10 cellular contexts compared by ENCODE assay signal in the genomic region with DNA sequence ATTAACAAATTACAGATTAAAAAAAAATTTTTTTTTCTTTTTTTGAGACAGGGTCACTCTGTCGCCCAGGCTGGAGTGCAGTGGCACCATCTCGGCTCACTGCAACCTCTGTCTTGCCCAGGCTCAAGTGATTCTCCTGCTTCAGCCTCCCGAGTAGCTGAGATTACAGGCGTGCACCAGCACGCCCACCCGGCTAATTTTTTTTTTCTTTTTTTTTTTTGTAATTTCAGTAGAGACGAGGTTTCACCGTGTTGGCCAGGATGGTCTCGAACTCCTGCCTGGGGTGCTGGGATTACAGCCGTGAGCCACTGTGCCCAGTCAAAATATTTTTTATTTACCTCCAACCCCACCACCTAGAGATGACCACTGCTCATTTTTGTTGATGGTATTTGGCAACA. TPM values are rescaled to one million over a fixed set of nuclear protein-coding genes. Genes with fewer than 3 reads are reported as not detected.
A peak's percentile ranks its signal among the peaks of the same experiment; 100 is the strongest.
DNase-seq lines count a peak whose midpoint lies in the region; ATAC-seq and TF ChIP-seq lines count a peak whose summit lies in the region.
"Had no signal": no experiment of that assay in that cellular context is flagged by ENCODE, and none has a peak within 500 bp of the region (broad histone marks: within the 10 kb centered on the region; RNA-seq: fewer than 3 reads in every experiment).

No MANE protein-coding gene starts in this region.

- in situ Hi-C loops in mammary epithelial cell (cut with MboI; ENCODE audit: low sequenced_read_pairs in 2 of 2) = loop anchor here (10.0 to 25.0 kb wide), 2 partner anchors 92 to 200 kb away; partner anchors contain the start of genes SLC38A10 (in 2 of the 2) and BAHCC1 (in 1 of the 2)

- no peak overlapping the region for H3K23ac ChIP-seq in trophoblast cell (ENCODE audit: low read length)

- TF ChIP-seq CTCF in mammary epithelial cell (conservative IDR thresholded peaks at IDR 0.05 in 1 of 2, IDR thresholded peaks at IDR 0.05 in 1 of 2; ENCODE audit: extremely low read depth in 1 of 2, insufficient read depth in 1 of 2, low read depth in 1 of 2, low read length in 2 of 2) = no peak

- no peak overlapping the region for H4K91ac ChIP-seq in trophoblast cell (ENCODE audit: low read depth, low read length)

- H3K18ac ChIP-seq in trophoblast cell (ENCODE audit: low read length) = no peak overlapping the region

- no peak overlapping the region for H3K4ac ChIP-seq in trophoblast cell (ENCODE audit: low read depth, low read length)

- no peaks in the 10 kb centered on the region for H3K9me3 Mint-ChIP-seq in CD8-positive, alpha-beta memory T cell

- ATAC-seq in GM21576 (IDR thresholded peaks at IDR 0.05; ENCODE audit: unreplicated experiment) = no peak

- peak overlapping the region; percentile 93 for H4K8ac ChIP-seq in trophoblast cell (ENCODE audit: low read depth, low read length)

- POLR2A ChIA-PET in CD8-positive, alpha-beta memory T cell (lab: Charles Lee) = no interaction called here

- no peak overlapping the region for H2BK12ac ChIP-seq in trophoblast cell (ENCODE audit: low read length)

- no peak overlapping the region for H3K27ac Mint-ChIP-seq in CD8-positive, alpha-beta memory T cell

- no peak overlapping the region for H3K4me2 ChIP-seq in mammary epithelial cell (ENCODE audit: insufficient read depth, low read depth, low read length)
- no peak overlapping the region for H3K4me2 ChIP-seq in trophoblast cell (ENCODE audit: low read length)

- 54% methylated on average over 10 of the region's 10 CpGs for WGBS in mammary epithelial cell (ENCODE audit: low coverage, missing lambda C conversion rate)
- WGBS in trophoblast cell (ENCODE audit: extremely low coverage, insufficient coverage, insufficient read length) = no CpG with 5 or more reads among the region's 10 CpGs

- no peak overlapping the region for H2AK5ac ChIP-seq in trophoblast cell (ENCODE audit: low read length)

- H3K9ac ChIP-seq in mammary epithelial cell (ENCODE audit: insufficient read depth, low read length) (no peak overlapping the region), trophoblast cell (ENCODE audit: low read length) (no peak overlapping the region)

- H3K9me3 ChIP-seq in CD8-positive, alpha-beta memory T cell (ENCODE audit: low read length) = no peaks in the 10 kb centered on the region
- H3K9me3 ChIP-seq in KOPT-K1 (ENCODE audit: insufficient read depth, low read length, poor library complexity, severe bottlenecking) = no peaks in the 10 kb centered on the region
- no peaks in the 10 kb centered on the region for H3K9me3 ChIP-seq in mammary epithelial cell (replicated peaks; ENCODE audit: insufficient read depth, low read length)
- peaks cover 4% of the 10 kb centered on the region for H3K9me3 ChIP-seq in trophoblast cell (ENCODE audit: insufficient read depth, low read depth, low read length)

- H3K79me2 ChIP-seq in mammary epithelial cell (ENCODE audit: insufficient read depth, low read length) (no peaks in the 10 kb centered on the region), trophoblast cell (ENCODE audit: control insufficient read depth, insufficient read depth, low read length, poor library complexity) (peaks cover 5% of the 10 kb centered on the region)

- H2AFZ ChIP-seq in mammary epithelial cell (ENCODE audit: low read depth, low read length) (peak overlapping the region; percentile 89), trophoblast cell (ENCODE audit: insufficient read depth, low read length, poor library complexity) (no peak overlapping the region)

- H3K36me3 Mint-ChIP-seq in CD8-positive, alpha-beta memory T cell = no peaks in the 10 kb centered on the region

- CTCF ChIA-PET in CD8-positive, alpha-beta memory T cell (lab: Charles Lee) = interaction anchor here (4.2 kb wide), 1 partner anchor 232 kb away, joined by 40 read pairs; no protein-coding TSS in a partner anchor
- CTCF ChIA-PET in mammary epithelial cell (lab: Charles Lee; ENCODE audit: low non-redundant PET) = no interaction called here

- no peak for DNase-seq in CD8-positive, alpha-beta memory T cell
- DNase-seq in mammary epithelial cell (no peak), trophoblast cell (no peak), AG08396 (ENCODE audit: low spot score) (no peak), NCI-H2227 (lab: John Stamatoyannopoulos, UW; ENCODE audit: unreplicated experiment) (no peak)
- DNase-seq: cerebellar nuclear complex had no signal

- H3K36me3 ChIP-seq in CD8-positive, alpha-beta memory T cell (ENCODE audit: insufficient read depth, low read length) = no peaks in the 10 kb centered on the region
- H3K36me3 ChIP-seq in KOPT-K1 (ENCODE audit: insufficient read depth, low read length) (no peaks in the 10 kb centered on the region), mammary epithelial cell (ENCODE audit: insufficient read depth, low read length) (no peaks in the 10 kb centered on the region), trophoblast cell (ENCODE audit: control insufficient read depth in 1 of 2, insufficient read depth in 2 of 2, low read length in 2 of 2) (no peaks in the 10 kb centered on the region)

- no peak overlapping the region for H2BK5ac ChIP-seq in trophoblast cell (ENCODE audit: low read depth, low read length, poor library complexity)

- H2BK120ac ChIP-seq in trophoblast cell (ENCODE audit: insufficient read depth, low read length, poor library complexity) = no peak overlapping the region

- no peak overlapping the region for H3K27ac ChIP-seq in CD8-positive, alpha-beta memory T cell (ENCODE audit: low read depth, low read length)
- H3K27ac ChIP-seq in KOPT-K1 (ENCODE audit: low read depth, low read length, poor library complexity, severe bottlenecking) (peak overlapping the region; percentile 98), mammary epithelial cell (ENCODE audit: insufficient read depth, low read depth, low read length) (no peak overlapping the region), trophoblast cell (ENCODE audit: low read depth, low read length) (no peak overlapping the region)

- no peak overlapping the region for H3K4me3 ChIP-seq in CD8-positive, alpha-beta memory T cell (ENCODE audit: low read length)
- H3K4me3 ChIP-seq in mammary epithelial cell (replicated peaks in 1 of 3; ENCODE audit: insufficient read depth in 1 of 3, low read depth in 2 of 3, low read length in 3 of 3) (no peak overlapping the region), trophoblast cell (ENCODE audit: low read depth, low read length) (no peak overlapping the region)

- dilution Hi-C loops in mammary epithelial cell (cut with HindIII; ENCODE audit: low sequenced_read_pairs) = no loop called here

- no peaks in the 10 kb centered on the region for H4K20me1 ChIP-seq in mammary epithelial cell (ENCODE audit: insufficient read depth, low read length)

- intact Hi-C loops in mammary epithelial cell (cut with micrococcal nuclease) = loop anchor here (5.0 kb wide), 1 partner anchor 360 kb away; no protein-coding TSS in a partner anchor

- H3K79me1 ChIP-seq in trophoblast cell (ENCODE audit: low read length) = peaks cover 7% of the 10 kb centered on the region

- peaks cover 0 to 22% (median 7%) of the 10 kb centered on the region in 3 donors for H3K4me1 Mint-ChIP-seq in CD8-positive, alpha-beta memory T cell

- no peak overlapping the region for H3K14ac ChIP-seq in trophoblast cell (ENCODE audit: low read length)

- peaks cover 8% of the 10 kb centered on the region for H3K27me3 ChIP-seq in CD8-positive, alpha-beta memory T cell (ENCODE audit: insufficient read depth, low read length, poor library complexity, severe bottlenecking)
- H3K27me3 ChIP-seq in mammary epithelial cell (ENCODE audit: insufficient read depth, low read length) = peaks cover 3% of the 10 kb centered on the region
- H3K27me3 ChIP-seq in trophoblast cell (ENCODE audit: insufficient read depth, low read length) = peaks cover 9% of the 10 kb centered on the region

- peak overlapping the region in 5 of 7 donors; percentile 50 to 90 (median 51) for H3K4me3 Mint-ChIP-seq in CD8-positive, alpha-beta memory T cell

- BruUV-seq in mammary epithelial cell (replicated peaks; lab: Mats Ljungman, UMichigan) = no TSS peak

- peaks cover 15 to 20% of the 10 kb centered on the region in 2 donors for H3K27me3 Mint-ChIP-seq in CD8-positive, alpha-beta memory T cell

- peaks cover 11% of the 10 kb centered on the region for H3K4me1 ChIP-seq in CD8-positive, alpha-beta memory T cell (ENCODE audit: insufficient read depth, low read length)
- H3K4me1 ChIP-seq in mammary epithelial cell (ENCODE audit: insufficient read depth, low read length) = peaks cover 19% of the 10 kb centered on the region
- H3K4me1 ChIP-seq in trophoblast cell (ENCODE audit: control insufficient read depth in 1 of 2, insufficient read depth in 2 of 2, low read length in 2 of 2) = peaks cover 11 to 20% of the 10 kb centered on the region in 2 experiments

- H4K12ac ChIP-seq in trophoblast cell (ENCODE audit: low read depth, low read length) = no peak overlapping the region

RNA-seq across cellular contexts. Expression of gene ACTG1, which starts 25.5 kb away (rescaled TPM):
- 1,000 to 10,000 TPM; 5,175 to 5,190 TPM for total RNA-seq in CD8-positive, alpha-beta memory T cell
- polyA plus RNA-seq in CD8-positive, alpha-beta memory T cell = 1,950 TPM
- over 10,000 TPM in 1 of 2 donors, 1,000 to 10,000 TPM in 1; 3,950 to 24,255 TPM for total RNA-seq in mammary epithelial cell
- polyA plus RNA-seq in mammary epithelial cell = 8,707 TPM
- polyA minus RNA-seq in mammary epithelial cell = 4,992 TPM
- 7,950 and 8,000 TPM in 2 replicates for polyA plus RNA-seq in trophoblast cell (2013)

RNA-seq across cellular contexts. Expression of gene FSCN2, which starts 41.1 kb away (rescaled TPM):
- total RNA-seq in CD8-positive, alpha-beta memory T cell = under 1 TPM; 0.46 to 0.49 TPM
- polyA plus RNA-seq in CD8-positive, alpha-beta memory T cell = not detected
- under 1 TPM; 0.47 to 0.83 TPM for total RNA-seq in mammary epithelial cell
- 0.03 TPM for polyA plus RNA-seq in mammary epithelial cell
- not detected for polyA minus RNA-seq in mammary epithelial cell
- 0.42 and 0.76 TPM in 2 replicates for polyA plus RNA-seq in trophoblast cell (2013)
- total RNA-seq: H7 had no signal
- polyA plus RNA-seq: liver had no signal
